Comparison of ENCODE assay signal across 12 cellular contexts in genomic region chr15:30103941-30104507, GRCh38. TPM values are rescaled to one million over a fixed set of nuclear protein-coding genes. Genes with fewer than 3 reads are reported as not detected.
DNase-seq lines count a peak whose midpoint lies in the region; ATAC-seq and TF ChIP-seq lines count a peak whose summit lies in the region.
"Not testable (repeated sequence)": the region's sequence is repeated elsewhere in the genome, so short reads cannot be mapped to it uniquely, and the experiment has no call there.
"Had no signal": no experiment of that assay in that cellular context is flagged by ENCODE, and none has a peak within 500 bp of the region (broad histone marks: within the 10 kb centered on the region; RNA-seq: fewer than 3 reads in every experiment).

No MANE protein-coding gene starts in this region.

- H3K27ac Mint-ChIP-seq in activated CD8-positive, alpha-beta T cell treated with anti-CD3 and anti-CD28 coated beads for 36 hours; central memory CD8-positive, alpha-beta T cell (ENCODE audit: low read depth); naive B cell; stimulated activated memory B cell treated with anti-CD40 and anti-IgM and Interleukin-4, amounts not matched to agents 10 μg/mL and 1 μg/mL and 100 μg/mL, for 72 hours: not testable (repeated sequence)

- DNase-seq in activated CD8-positive, alpha-beta T cell treated with anti-CD3 and anti-CD28 coated beads for 36 hours; central memory CD8-positive, alpha-beta T cell (ENCODE audit: low spot score in 2 of 2); Right ventricle myocardium inferior (ENCODE audit: missing footprints); naive B cell: not testable (repeated sequence)

- H3K36me3 Mint-ChIP-seq in activated CD8-positive, alpha-beta T cell treated with anti-CD3 and anti-CD28 coated beads for 36 hours (ENCODE audit: low read depth); central memory CD8-positive, alpha-beta T cell (ENCODE audit: insufficient read depth); naive B cell; stimulated activated memory B cell treated with anti-CD40 and anti-IgM and Interleukin-4, amounts not matched to agents 10 μg/mL and 1 μg/mL and 100 μg/mL, for 72 hours: not testable (repeated sequence)

- H3K27me3 Mint-ChIP-seq in activated CD8-positive, alpha-beta T cell treated with anti-CD3 and anti-CD28 coated beads for 36 hours; central memory CD8-positive, alpha-beta T cell; naive B cell; stimulated activated memory B cell treated with anti-CD40 and anti-IgM and Interleukin-4, amounts not matched to agents 10 μg/mL and 1 μg/mL and 100 μg/mL, for 72 hours: not testable (repeated sequence)

- not testable (repeated sequence) for H4K20me1 ChIP-seq in BLaER1

- peak; percentile 34 for ATAC-seq in activated CD8-positive, alpha-beta T cell treated with anti-CD3 and anti-CD28 coated beads for 36 hours
- peak; percentile 52 for ATAC-seq in central memory CD8-positive, alpha-beta T cell (replicated peaks; ENCODE audit: extremely low read depth, poor library complexity, severe bottlenecking)
- ATAC-seq in Right ventricle myocardium inferior (peak; percentile 64), naive B cell (ENCODE audit: low read depth in 2 of 2) (peak; percentile 74 to 82)
- ATAC-seq in stimulated activated memory B cell treated with anti-CD40 and anti-IgM and Interleukin-4, amounts not matched to agents 10 μg/mL and 1 μg/mL and 100 μg/mL, for 72 hours: peak; percentile 76

- peaks cover 10% of the 10 kb centered on the region for H3K27me3 ChIP-seq in BLaER1
- not testable (repeated sequence) for H3K27me3 ChIP-seq in HUES64 (ENCODE audit: insufficient read depth, low read length)

- not testable (repeated sequence) for H3K4me1 Mint-ChIP-seq in activated CD8-positive, alpha-beta T cell treated with anti-CD3 and anti-CD28 coated beads for 36 hours (ENCODE audit: low read depth); central memory CD8-positive, alpha-beta T cell; naive B cell; stimulated activated memory B cell treated with anti-CD40 and anti-IgM and Interleukin-4, amounts not matched to agents 10 μg/mL and 1 μg/mL and 100 μg/mL, for 72 hours

- not testable (repeated sequence) for H3K4me3 Mint-ChIP-seq in activated CD8-positive, alpha-beta T cell treated with anti-CD3 and anti-CD28 coated beads for 36 hours; central memory CD8-positive, alpha-beta T cell; stimulated activated memory B cell treated with anti-CD40 and anti-IgM and Interleukin-4, amounts not matched to agents 10 μg/mL and 1 μg/mL and 100 μg/mL, for 72 hours
- H3K4me3 Mint-ChIP-seq in naive B cell: peak overlapping the region in 1 of 8 donors; percentile 76

- H3K36me3 ChIP-seq in BLaER1; HUES64 (ENCODE audit: insufficient read depth, low read length): not testable (repeated sequence)

- not testable (repeated sequence) for TF ChIP-seq CTCF in activated CD8-positive, alpha-beta T cell treated with anti-CD3 and anti-CD28 coated beads for 36 hours (IDR thresholded peaks at IDR 0.05)

- not testable (repeated sequence) for H3K9me3 ChIP-seq in BLaER1; HUES64 (ENCODE audit: insufficient read depth, low read depth, low read length); iPS-18c (ENCODE audit: control insufficient read depth, insufficient read depth, low read length)

- POLR2A ChIA-PET in activated CD8-positive, alpha-beta T cell treated with anti-CD3 and anti-CD28 coated beads for 36 hours (lab: Charles Lee): not testable (repeated sequence)

- not testable (repeated sequence) for H3K4me1 ChIP-seq in BLaER1; HUES64 (ENCODE audit: insufficient read depth, low read length)

- not testable (repeated sequence) for H3K9ac ChIP-seq in BLaER1; HUES64 (ENCODE audit: low read depth, low read length)

- WGBS in HUES64: 5% methylated on average over 14 of the region's 42 CpGs

- peak overlapping the region; percentile 55 for H3K4me2 ChIP-seq in BLaER1

- intact Hi-C loops in activated CD8-positive, alpha-beta T cell treated with anti-CD3 and anti-CD28 coated beads for 36 hours (cut with micrococcal nuclease); Right ventricle myocardium inferior (cut with DNase I): not testable (repeated sequence)

- H3K4me3 ChIP-seq in BLaER1 (peak overlapping the region; percentile 50), HUES64 (ENCODE audit: low read length) (peak overlapping the region; percentile 48), iPS-18c (ENCODE audit: insufficient read depth, low read depth, low read length) (peak overlapping the region; percentile 38)

- H3K27ac ChIP-seq in BLaER1; HUES64 (ENCODE audit: low read depth, low read length): not testable (repeated sequence)

- CTCF ChIA-PET in activated CD8-positive, alpha-beta T cell treated with anti-CD3 and anti-CD28 coated beads for 36 hours (lab: Charles Lee): not testable (repeated sequence)

- H3K9me3 Mint-ChIP-seq in activated CD8-positive, alpha-beta T cell treated with anti-CD3 and anti-CD28 coated beads for 36 hours; central memory CD8-positive, alpha-beta T cell; naive B cell; stimulated activated memory B cell treated with anti-CD40 and anti-IgM and Interleukin-4, amounts not matched to agents 10 μg/mL and 1 μg/mL and 100 μg/mL, for 72 hours: not testable (repeated sequence)

RNA-seq across cellular contexts. Expression of gene GOLGA8J, which starts 21.3 kb away (rescaled TPM):
- polyA plus RNA-seq in HUES64 (2013, experiment 1 of 2): not detected
- polyA plus RNA-seq in HUES64 (2013, experiment 2 of 2): not detected
- under 1 TPM in 1 of 2 experiments, not detected in 1; 0.38 TPM for total RNA-seq in activated CD8-positive, alpha-beta T cell treated with anti-CD3 and anti-CD28 coated beads for 36 hours
- total RNA-seq in Right ventricle myocardium inferior: 0.16 TPM
- polyA plus RNA-seq in naive B cell (ENCODE audit: low read depth in 6 of 6): not detected
- total RNA-seq: activated CD4-positive, alpha-beta memory T cell treated with anti-CD3 and anti-CD28 coated beads for 36 hours; HT-29; lower leg skin; ureter had no signal

RNA-seq across cellular contexts. Expression of gene GOLGA8T, which starts 30.8 kb away (rescaled TPM):
- 0.15 TPM for polyA plus RNA-seq in HUES64 (2013, experiment 1 of 2)
- polyA plus RNA-seq in HUES64 (2013, experiment 2 of 2): not detected
- total RNA-seq in activated CD8-positive, alpha-beta T cell treated with anti-CD3 and anti-CD28 coated beads for 36 hours: under 1 TPM in 1 of 2 experiments, not detected in 1; 0.18 TPM
- total RNA-seq in Right ventricle myocardium inferior: 0.65 TPM
- not detected for polyA plus RNA-seq in naive B cell (ENCODE audit: low read depth in 6 of 6)
- total RNA-seq: HT-29, ureter had no signal
